ENCODE assay signal across 38 cellular contexts in the genomic region with DNA sequence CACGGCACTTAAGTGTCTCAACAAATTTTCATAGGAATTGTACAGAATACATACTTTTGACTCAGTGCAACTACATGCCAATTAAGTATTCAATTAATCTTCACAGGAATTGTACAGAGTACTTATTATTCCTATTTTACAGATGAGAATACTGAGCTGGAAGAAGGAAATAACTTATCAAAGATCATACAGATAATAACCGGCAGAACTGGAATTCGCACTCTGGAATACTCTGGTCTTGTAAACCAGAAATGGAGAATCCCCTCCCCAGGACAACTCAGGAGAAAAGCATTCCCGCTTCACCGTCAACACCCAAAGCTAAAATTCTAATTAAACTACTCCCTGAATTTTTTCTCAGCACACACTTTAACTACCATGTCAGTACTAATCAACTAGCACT.
"Had no signal": no experiment of that assay in that cellular context is flagged by ENCODE, and none has a peak within 500 bp of the region (broad histone marks: within the 10 kb centered on the region; RNA-seq: fewer than 3 reads in every experiment).

No MANE protein-coding gene starts in this region.

- H3K36me3 ChIP-seq: adrenal gland, ascending aorta, brain microvascular endothelial cell, breast epithelium had no signal

- H3K4me3 Mint-ChIP-seq: activated naive CD4-positive, alpha-beta T cell treated with anti-CD3 and anti-CD28 coated beads for 36 hours; activated naive CD4-positive, alpha-beta T cell treated with anti-CD3 and anti-CD28 coated beads, Interleukin-2, amount 10 ng/mL, durations not matched to agents 7 days and 5 days; activated naive CD4-positive, alpha-beta T cell treated with anti-CD3 and anti-CD28 coated beads, Interleukin-2, amount 50 U/mL, for 24 hours; activated naive CD8-positive, alpha-beta T cell; activated naive CD8-positive, alpha-beta T cell treated with anti-CD3 and anti-CD28 coated beads for 36 hours; activated naive CD8-positive, alpha-beta T cell treated with anti-CD3 and anti-CD28 coated beads, Interleukin-2, amount 10 ng/mL, durations not matched to agents 7 days and 5 days; activated naive CD8-positive, alpha-beta T cell treated with anti-CD3 and anti-CD28 coated beads, Interleukin-2, amount 50 U/mL, for 24 hours; activated T-cell treated with anti-CD3 and anti-CD28 coated beads, Interleukin-2, amount 50 U/mL, for 24 hours; activated T-cell treated with anti-CD3 and anti-CD28 coated beads, Interleukin-2, amount 50 U/mL, for 4 hours; activated T-cell treated with anti-CD3 and anti-CD28 coated beads, Interleukin-2, amount 50 U/mL, for 72 hours; activated T-helper 1 cell treated with anti-CD3 and anti-CD28 coated beads, Interleukin-12 subunit alpha, Interleukin-12 subunit beta, Interleukin-2, Interleukin-4 antibody, amounts not matched to agents 30 ng/mL and 10 ng/mL and 1 ng/mL, durations not matched to agents 14 hours and 24 hours and 36 hours; activated T-helper 17 cell treated with anti-CD3 and anti-CD28 coated beads, Interleukin-2, amount 50 U/mL, for 72 hours; brain; central memory CD8-positive, alpha-beta T cell had no signal

- H3K27ac ChIP-seq: adrenal gland, ascending aorta, body of pancreas, brain microvascular endothelial cell, breast epithelium, cardiac muscle cell had no signal

- H3K27me3 Mint-ChIP-seq: activated naive CD4-positive, alpha-beta T cell treated with anti-CD3 and anti-CD28 coated beads, Interleukin-2, amount 10 ng/mL, durations not matched to agents 7 days and 5 days; activated naive CD4-positive, alpha-beta T cell treated with anti-CD3 and anti-CD28 coated beads, Interleukin-2, amount 50 U/mL, for 24 hours; activated naive CD8-positive, alpha-beta T cell; activated naive CD8-positive, alpha-beta T cell treated with anti-CD3 and anti-CD28 coated beads for 36 hours; activated naive CD8-positive, alpha-beta T cell treated with anti-CD3 and anti-CD28 coated beads, Interleukin-2, amount 10 ng/mL, durations not matched to agents 7 days and 5 days; activated naive CD8-positive, alpha-beta T cell treated with anti-CD3 and anti-CD28 coated beads, Interleukin-2, amount 50 U/mL, for 24 hours; activated T-cell treated with anti-CD3 and anti-CD28 coated beads, Interleukin-2, amount 50 U/mL, for 24 hours; activated T-helper 17 cell treated with anti-CD3 and anti-CD28 coated beads, Interleukin-2, amount 50 U/mL, for 72 hours; brain; central memory CD8-positive, alpha-beta T cell had no signal

- H3K27ac Mint-ChIP-seq: activated naive CD4-positive, alpha-beta T cell treated with anti-CD3 and anti-CD28 coated beads for 36 hours; activated naive CD4-positive, alpha-beta T cell treated with anti-CD3 and anti-CD28 coated beads, Interleukin-2, amount 10 ng/mL, durations not matched to agents 7 days and 5 days; activated naive CD4-positive, alpha-beta T cell treated with anti-CD3 and anti-CD28 coated beads, Interleukin-2, amount 50 U/mL, for 24 hours; activated naive CD4-positive, alpha-beta T cell treated with anti-CD3 and anti-CD28 coated beads, Interleukin-2, amount 50 U/mL, for 72 hours; activated naive CD8-positive, alpha-beta T cell; activated naive CD8-positive, alpha-beta T cell treated with anti-CD3 and anti-CD28 coated beads for 36 hours; activated naive CD8-positive, alpha-beta T cell treated with anti-CD3 and anti-CD28 coated beads, Interleukin-2, amount 10 ng/mL, durations not matched to agents 7 days and 5 days; activated naive CD8-positive, alpha-beta T cell treated with anti-CD3 and anti-CD28 coated beads, Interleukin-2, amount 50 U/mL, for 24 hours; activated T-cell treated with anti-CD3 and anti-CD28 coated beads, Interleukin-2, amount 50 U/mL, for 24 hours; activated T-cell treated with anti-CD3 and anti-CD28 coated beads, Interleukin-2, amount 50 U/mL, for 72 hours; activated T-helper 1 cell treated with anti-CD3 and anti-CD28 coated beads, Interleukin-12 subunit alpha, Interleukin-12 subunit beta, Interleukin-2, Interleukin-4 antibody, amounts not matched to agents 30 ng/mL and 10 ng/mL and 1 ng/mL, durations not matched to agents 14 hours and 24 hours and 36 hours; activated T-helper 17 cell treated with anti-CD3 and anti-CD28 coated beads, Interleukin-2, amount 50 U/mL, for 72 hours; activated T-helper 2 cell treated with anti-CD3 and anti-CD28 coated beads, Interferon-gamma antibody, Interleukin-2, Interleukin-4, amounts not matched to agents 10 μg/mL and 5 μg/mL and 100 μg/mL, durations not matched to agents 14 hours and 24 hours and 36 hours; brain had no signal

- H3K36me3 Mint-ChIP-seq: activated naive CD4-positive, alpha-beta T cell treated with anti-CD3 and anti-CD28 coated beads, Interleukin-2, amount 10 ng/mL, durations not matched to agents 7 days and 5 days; activated naive CD8-positive, alpha-beta T cell treated with anti-CD3 and anti-CD28 coated beads, Interleukin-2, amount 10 ng/mL, durations not matched to agents 7 days and 5 days had no signal

- ATAC-seq: activated naive CD4-positive, alpha-beta T cell treated with anti-CD3 and anti-CD28 coated beads, Interleukin-2, amount 50 U/mL, for 72 hours; activated naive CD8-positive, alpha-beta T cell treated with anti-CD3 and anti-CD28 coated beads, Interleukin-2, amount 50 U/mL, for 24 hours; activated T-cell treated with anti-CD3 and anti-CD28 coated beads, Interleukin-2, amount 50 U/mL, for 4 hours; activated T-cell treated with anti-CD3 and anti-CD28 coated beads, Interleukin-2, amount 50 U/mL, for 72 hours; activated T-helper 17 cell treated with anti-CD3 and anti-CD28 coated beads, Interleukin-2, amount 50 U/mL, for 72 hours; body of pancreas had no signal

- H3K9me3 ChIP-seq: adrenal gland, ascending aorta, body of pancreas, breast epithelium had no signal

- H3K4me3 ChIP-seq: adrenal gland, ascending aorta, body of pancreas, breast epithelium, cardiac muscle cell had no signal

- H3K4me1 ChIP-seq: adrenal gland, ascending aorta, body of pancreas, breast epithelium had no signal

- H3K9me3 Mint-ChIP-seq: activated naive CD4-positive, alpha-beta T cell treated with anti-CD3 and anti-CD28 coated beads for 36 hours; activated naive CD4-positive, alpha-beta T cell treated with anti-CD3 and anti-CD28 coated beads, Interleukin-2, amount 10 ng/mL, durations not matched to agents 7 days and 5 days; activated naive CD4-positive, alpha-beta T cell treated with anti-CD3 and anti-CD28 coated beads, Interleukin-2, amount 50 U/mL, for 24 hours; activated naive CD4-positive, alpha-beta T cell treated with anti-CD3 and anti-CD28 coated beads, Interleukin-2, amount 50 U/mL, for 72 hours; activated naive CD8-positive, alpha-beta T cell treated with anti-CD3 and anti-CD28 coated beads for 36 hours; activated naive CD8-positive, alpha-beta T cell treated with anti-CD3 and anti-CD28 coated beads, Interleukin-2, amount 50 U/mL, for 24 hours; activated T-cell treated with anti-CD3 and anti-CD28 coated beads, Interleukin-2, amount 50 U/mL, for 72 hours; activated T-helper 1 cell treated with anti-CD3 and anti-CD28 coated beads, Interleukin-12 subunit alpha, Interleukin-12 subunit beta, Interleukin-2, Interleukin-4 antibody, amounts not matched to agents 30 ng/mL and 10 ng/mL and 1 ng/mL, durations not matched to agents 14 hours and 24 hours and 36 hours; activated T-helper 17 cell treated with anti-CD3 and anti-CD28 coated beads, Interleukin-2, amount 50 U/mL, for 72 hours; activated T-helper 2 cell treated with anti-CD3 and anti-CD28 coated beads, Interferon-gamma antibody, Interleukin-2, Interleukin-4, amounts not matched to agents 10 μg/mL and 5 μg/mL and 100 μg/mL, durations not matched to agents 14 hours and 24 hours and 36 hours; central memory CD8-positive, alpha-beta T cell had no signal

- H3K4me1 Mint-ChIP-seq: activated naive CD4-positive, alpha-beta T cell treated with anti-CD3 and anti-CD28 coated beads, Interleukin-2, amount 10 ng/mL, durations not matched to agents 7 days and 5 days; activated naive CD4-positive, alpha-beta T cell treated with anti-CD3 and anti-CD28 coated beads, Interleukin-2, amount 50 U/mL, for 24 hours; activated naive CD8-positive, alpha-beta T cell treated with anti-CD3 and anti-CD28 coated beads for 36 hours; activated naive CD8-positive, alpha-beta T cell treated with anti-CD3 and anti-CD28 coated beads, Interleukin-2, amount 10 ng/mL, durations not matched to agents 7 days and 5 days; activated naive CD8-positive, alpha-beta T cell treated with anti-CD3 and anti-CD28 coated beads, Interleukin-2, amount 50 U/mL, for 24 hours; activated T-helper 17 cell treated with anti-CD3 and anti-CD28 coated beads, Interleukin-2, amount 50 U/mL, for 72 hours; brain; central memory CD8-positive, alpha-beta T cell had no signal

- DNase-seq: activated effector memory CD4-positive, alpha-beta T cell treated with anti-CD3 and anti-CD28 coated beads, Interleukin-2, amount 50 U/mL, for 16 hours; activated effector memory CD4-positive, alpha-beta T cell treated with Interleukin-2 at 50 U/mL for 16 hours; activated gamma-delta T cell; activated gamma-delta T cell treated with Interleukin-2 at 50 U/mL for 16 hours; activated naive CD4-positive, alpha-beta T cell; activated naive CD4-positive, alpha-beta T cell treated with anti-CD3 and anti-CD28 coated beads for 36 hours; activated naive CD4-positive, alpha-beta T cell treated with anti-CD3 and anti-CD28 coated beads, Interleukin-2, amount 10 ng/mL, durations not matched to agents 7 days and 5 days; activated naive CD4-positive, alpha-beta T cell treated with anti-CD3 and anti-CD28 coated beads, Interleukin-2, amount 50 U/mL, for 16 hours; activated naive CD4-positive, alpha-beta T cell treated with Interleukin-2 at 50 U/mL for 16 hours; activated naive CD8-positive, alpha-beta T cell treated with anti-CD3 and anti-CD28 coated beads for 36 hours; activated naive CD8-positive, alpha-beta T cell treated with anti-CD3 and anti-CD28 coated beads, Interleukin-2, amount 10 ng/mL, durations not matched to agents 7 days and 5 days; activated naive CD8-positive, alpha-beta T cell treated with anti-CD3 and anti-CD28 coated beads, Interleukin-2, amount 50 U/mL, for 24 hours; activated T-cell treated with anti-CD3 and anti-CD28 coated beads, Interleukin-2, amount 50 U/mL, for 1 hour; activated T-cell treated with anti-CD3 and anti-CD28 coated beads, Interleukin-2, amount 50 U/mL, for 24 hours; activated T-cell treated with anti-CD3 and anti-CD28 coated beads, Interleukin-2, amount 50 U/mL, for 4 hours; activated T-cell treated with anti-CD3 and anti-CD28 coated beads, Interleukin-2, amount 50 U/mL, for 48 hours; activated T-cell treated with anti-CD3 and anti-CD28 coated beads, Interleukin-2, amount 50 U/mL, for 72 hours; adrenal gland; amniotic stem cell; amygdala; anterior cingulate cortex; aorta; body of pancreas; brain microvascular endothelial cell; caudate nucleus; central memory CD4-positive, alpha-beta T cell; cerebellar nuclear complex had no signal

- H3K27me3 ChIP-seq: adrenal gland, ascending aorta, body of pancreas, brain microvascular endothelial cell, breast epithelium, cardiac muscle cell had no signal
